ENCODE assay signal across 14 cellular contexts in the genomic region with DNA sequence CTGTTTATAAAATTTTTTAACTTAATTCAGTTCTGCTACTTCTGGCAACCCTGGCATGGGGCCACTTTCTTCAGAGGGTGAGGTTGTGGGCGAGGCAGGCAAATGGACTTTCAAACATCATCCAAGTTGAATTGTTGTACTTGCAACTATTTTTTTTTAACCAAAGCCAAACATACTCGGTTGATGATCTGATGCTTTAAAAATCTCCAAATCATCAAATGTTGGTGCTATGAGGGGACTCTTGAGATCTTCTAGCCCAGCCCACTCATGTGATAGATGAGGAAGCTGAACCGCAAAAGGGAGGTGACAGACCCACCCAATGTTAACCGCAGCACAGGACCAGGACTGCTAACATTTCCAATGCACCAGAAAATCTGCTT. TPM values are rescaled to one million over a fixed set of nuclear protein-coding genes. Genes with fewer than 3 reads are reported as not detected.
DNase-seq lines count a peak whose midpoint lies in the region; ATAC-seq and TF ChIP-seq lines count a peak whose summit lies in the region.
"Had no signal": no experiment of that assay in that cellular context is flagged by ENCODE, and none has a peak within 500 bp of the region (broad histone marks: within the 10 kb centered on the region; RNA-seq: fewer than 3 reads in every experiment).

No MANE protein-coding gene starts in this region.

- TF ChIP-seq CTCF in AG09319 (IDR thresholded peaks at IDR 0.05; ENCODE audit: low read depth, low read length): no peak
- TF ChIP-seq CTCF in choroid plexus epithelial cell (conservative IDR thresholded peaks at IDR 0.05; ENCODE audit: low read depth, low read length): no peak

- no peaks in the 10 kb centered on the region for H3K36me3 ChIP-seq in muscle layer of colon (ENCODE audit: insufficient read depth, low read length)

- ATAC-seq in activated T-helper 17 cell treated with anti-CD3 and anti-CD28 coated beads, Interleukin-2, amount 50 U/mL, for 72 hours (replicated peaks): no peak
- ATAC-seq: stimulated activated naive CD8-positive, alpha-beta T cell treated with anti-CD3 and anti-CD28 coated beads, Interleukin-15, amount 100 ng/mL, for 72 hours had no signal

- peaks cover 53% of the 10 kb centered on the region for H3K4me1 ChIP-seq in muscle layer of colon (ENCODE audit: insufficient read depth, low read length)

- H3K4me1 Mint-ChIP-seq in activated T-helper 17 cell treated with anti-CD3 and anti-CD28 coated beads, Interleukin-2, amount 50 U/mL, for 72 hours: no peaks in the 10 kb centered on the region
- H3K4me1 Mint-ChIP-seq: stimulated activated naive CD8-positive, alpha-beta T cell treated with anti-CD3 and anti-CD28 coated beads, Interleukin-15, amount 100 ng/mL, for 72 hours had no signal

- H3K9me3 ChIP-seq in muscle layer of colon (ENCODE audit: low read length): no peaks in the 10 kb centered on the region

- no peak overlapping the region for H3K27ac Mint-ChIP-seq in activated T-helper 17 cell treated with anti-CD3 and anti-CD28 coated beads, Interleukin-2, amount 50 U/mL, for 72 hours
- H3K27ac Mint-ChIP-seq: natural killer cell treated with Interleukin-12 subunit alpha and Interleukin-12 subunit beta and Interleukin-15 and Interleukin-18, amount 100 ng/mL, for 72 hours had no signal

- H3K9ac ChIP-seq in muscle layer of colon (ENCODE audit: low read length): no peak overlapping the region

- no peaks in the 10 kb centered on the region for H3K36me3 Mint-ChIP-seq in activated T-helper 17 cell treated with anti-CD3 and anti-CD28 coated beads, Interleukin-2, amount 50 U/mL, for 72 hours (ENCODE audit: low read depth)

- no peak overlapping the region for H3K4me3 ChIP-seq in choroid plexus epithelial cell (ENCODE audit: low read depth, low read length)
- H3K4me3 ChIP-seq in muscle layer of colon (ENCODE audit: low read depth in 1 of 2, low read length in 2 of 2): no peak overlapping the region

- H3K27me3 Mint-ChIP-seq in activated T-helper 17 cell treated with anti-CD3 and anti-CD28 coated beads, Interleukin-2, amount 50 U/mL, for 72 hours: no peaks in the 10 kb centered on the region
- H3K27me3 Mint-ChIP-seq: natural killer cell treated with Interleukin-12 subunit alpha and Interleukin-12 subunit beta and Interleukin-15 and Interleukin-18, amount 100 ng/mL, for 72 hours; stimulated activated naive CD8-positive, alpha-beta T cell treated with anti-CD3 and anti-CD28 coated beads, Interleukin-15, amount 100 ng/mL, for 72 hours had no signal

- H3K9me3 Mint-ChIP-seq in activated T-helper 17 cell treated with anti-CD3 and anti-CD28 coated beads, Interleukin-2, amount 50 U/mL, for 72 hours: peaks cover 8% of the 10 kb centered on the region

- peak overlapping the region; percentile 55 for H3K27ac ChIP-seq in muscle layer of colon (ENCODE audit: low read depth, low read length)

- H3K27me3 ChIP-seq in muscle layer of colon (ENCODE audit: control insufficient read depth in 1 of 2, insufficient read depth in 2 of 2, low read length in 2 of 2): no peaks in the 10 kb centered on the region

- DNase-seq in AG09319 (ENCODE audit: extremely low read depth, low read depth): peak; percentile 74
- DNase-seq in LoVo (ENCODE audit: low spot score): peak; percentile 49
- DNase-seq in choroid plexus epithelial cell (ENCODE audit: low read depth): peak; percentile 46
- no peak for DNase-seq in stimulated activated CD4-positive, alpha-beta T cell treated with anti-CD3 and anti-CD28 coated beads, Interleukin-1b, Interleukin-23, amount 100 ng/mL, for 48 hours
- DNase-seq in pons (ENCODE audit: low spot score): no peak
- DNase-seq in stimulated activated CD4-positive, alpha-beta T cell treated with anti-CD3 and anti-CD28 coated beads, Interleukin-12 subunit alpha, Interleukin-12 subunit beta, amount 100 ng/mL, for 4 hours: no peak
- DNase-seq: COR-L47; NCI-H748 treated with DMSO at 0.1 percent for 48 hours; stimulated activated naive CD8-positive, alpha-beta T cell treated with anti-CD3 and anti-CD28 coated beads, Interleukin-15, amount 100 ng/mL, for 72 hours; SW 1271 had no signal

- no peak overlapping the region for H3K4me3 Mint-ChIP-seq in activated T-helper 17 cell treated with anti-CD3 and anti-CD28 coated beads, Interleukin-2, amount 50 U/mL, for 72 hours
- H3K4me3 Mint-ChIP-seq: brain; natural killer cell treated with Interleukin-12 subunit alpha and Interleukin-12 subunit beta and Interleukin-15 and Interleukin-18, amount 100 ng/mL, for 72 hours; stimulated activated naive CD8-positive, alpha-beta T cell treated with anti-CD3 and anti-CD28 coated beads, Interleukin-15, amount 100 ng/mL, for 72 hours had no signal

RNA-seq across cellular contexts. Expression of a gene that starts 6.7 kb away (rescaled TPM):
- not detected for total RNA-seq in activated T-helper 17 cell treated with anti-CD3 and anti-CD28 coated beads, Interleukin-2, amount 50 U/mL, for 72 hours

Comparison
In these comparisons a context has a peak if more than half of its experiments do, and no peak if none do; other contexts are left out.
1. DNase-seq: peak in AG09319 (single experiment), LoVo (single experiment) and choroid plexus epithelial cell (single experiment); none in stimulated activated CD4-positive, alpha-beta T cell treated with anti-CD3 and anti-CD28 coated beads, Interleukin-1b, Interleukin-23, amount 100 ng/mL, for 48 hours (single experiment), pons (single experiment) and stimulated activated CD4-positive, alpha-beta T cell treated with anti-CD3 and anti-CD28 coated beads, Interleukin-12 subunit alpha, Interleukin-12 subunit beta, amount 100 ng/mL, for 4 hours (single experiment).